ENCODE assay signal across 16 cellular contexts in genomic region chr20:62148908-62149314, GRCh38. TPM values are rescaled to one million over a fixed set of nuclear protein-coding genes. Genes with fewer than 3 reads are reported as not detected.
DNase-seq lines count a peak whose midpoint lies in the region; ATAC-seq and TF ChIP-seq lines count a peak whose summit lies in the region.
"Had no signal": no experiment of that assay in that cellular context is flagged by ENCODE, and none has a peak within 500 bp of the region (broad histone marks: within the 10 kb centered on the region; RNA-seq: fewer than 3 reads in every experiment).

No MANE protein-coding gene starts in this region.

- no peak for TF ChIP-seq RAD21 in neural cell (conservative IDR thresholded peaks at IDR 0.05)

- intact Hi-C loops in vagina (cut with DNase I) = loop anchor here (10.0 kb wide), 1 partner anchor 236 kb away; the partner anchor contains the start of gene RPS21

- H3K9me3 ChIP-seq in HUES64 (ENCODE audit: insufficient read depth, low read depth, low read length) (no peaks in the 10 kb centered on the region), endodermal cell (ENCODE audit: control insufficient read depth, low read length) (peaks cover 7% of the 10 kb centered on the region), neural cell (ENCODE audit: low read length) (no peaks in the 10 kb centered on the region), vagina (no peaks in the 10 kb centered on the region)

- H3K4me1 ChIP-seq in HUES64 (ENCODE audit: insufficient read depth, low read length) (peaks cover 12% of the 10 kb centered on the region), endodermal cell (ENCODE audit: control insufficient read depth, insufficient read depth, low read length) (peaks cover 8% of the 10 kb centered on the region), vagina (peaks cover 63% of the 10 kb centered on the region)

- TF ChIP-seq CTCF in endodermal cell (conservative IDR thresholded peaks at IDR 0.05) (no peak), neural cell (IDR thresholded peaks at IDR 0.05; ENCODE audit: poor library complexity, severe bottlenecking) (no peak), vagina (IDR thresholded peaks at IDR 0.05) (no peak)

- DNase-seq in ELF-1 (ENCODE audit: low read depth, low spot score) = peak; percentile 33
- DNase-seq in endodermal cell = peak; percentile 56
- DNase-seq in DMS153 treated with DMSO at 0.1 percent for 48 hours (lab: John Stamatoyannopoulos, UW; ENCODE audit: unreplicated experiment) = no peak
- no peak for DNase-seq in vagina (ENCODE audit: extremely low spot score in 2 of 2)
- DNase-seq: activated CD4-positive, CD25-positive, alpha-beta regulatory T cell; activated CD8-positive, alpha-beta T cell treated with anti-CD3 and anti-CD28 coated beads for 36 hours; activated gamma-delta T cell; cortex of kidney; HFFc6; NCI-H510A had no signal

- H3K27ac ChIP-seq in HUES64 (ENCODE audit: low read depth, low read length) (no peak overlapping the region; the same call in 1 of the 2 replicates), endodermal cell (ENCODE audit: low read depth, low read length) (peak overlapping the region; percentile 2), neural cell (ENCODE audit: low read length) (peak overlapping the region; percentile 64), vagina (no peak overlapping the region)
- H3K27ac ChIP-seq: C4-2B had no signal

- H3K4me1 Mint-ChIP-seq in endodermal cell = peaks cover 15% of the 10 kb centered on the region

- H3K27me3 ChIP-seq in HUES64 (ENCODE audit: insufficient read depth, low read length) (no peaks in the 10 kb centered on the region), endodermal cell (ENCODE audit: control insufficient read depth, insufficient read depth, low read length, poor library complexity, severe bottlenecking) (no peaks in the 10 kb centered on the region), neural cell (ENCODE audit: insufficient read depth, low read depth, low read length) (no peaks in the 10 kb centered on the region), vagina (no peaks in the 10 kb centered on the region)

- H2AFZ ChIP-seq in neural cell (ENCODE audit: low read depth, low read length) = no peak overlapping the region

- no peak overlapping the region for H3K4me3 ChIP-seq in HUES64 (ENCODE audit: low read length)
- no peak overlapping the region for H3K4me3 ChIP-seq in endodermal cell (ENCODE audit: low read length)
- H3K4me3 ChIP-seq in neural cell (ENCODE audit: low read length) = peak overlapping the region; percentile 44
- no peak overlapping the region for H3K4me3 ChIP-seq in vagina

- no peak overlapping the region for H3K4me2 ChIP-seq in neural cell (ENCODE audit: low read length)

- H3F3A ChIP-seq in neural cell (ENCODE audit: insufficient read depth, low read length, poor library complexity, severe bottlenecking) = no peaks in the 10 kb centered on the region

- H3K9ac ChIP-seq in HUES64 (ENCODE audit: low read depth, low read length) (peak overlapping the region; percentile 7; the same call in 1 of the 2 replicates), endodermal cell (ENCODE audit: extremely low read depth, low read length, poor library complexity, severe bottlenecking) (no peak overlapping the region), neural cell (ENCODE audit: low read length) (no peak overlapping the region)

- no peaks in the 10 kb centered on the region for H3K27me3 Mint-ChIP-seq in endodermal cell (ENCODE audit: insufficient read depth)
- H3K27me3 Mint-ChIP-seq: activated CD8-positive, alpha-beta T cell treated with anti-CD3 and anti-CD28 coated beads for 36 hours had no signal

- peaks cover 72% of the 10 kb centered on the region for H3K79me2 ChIP-seq in neural cell (replicated peaks; ENCODE audit: insufficient read depth, low read length)

- no peak overlapping the region for H3K4me3 Mint-ChIP-seq in endodermal cell
- H3K4me3 Mint-ChIP-seq: activated CD8-positive, alpha-beta T cell treated with anti-CD3 and anti-CD28 coated beads for 36 hours; HFFc6 had no signal

- no peak for TF ChIP-seq EP300 in neural cell (conservative IDR thresholded peaks at IDR 0.05; ENCODE audit: poor library complexity, severe bottlenecking)

- H3K36me3 Mint-ChIP-seq in endodermal cell (ENCODE audit: low read depth) = peaks cover 40% of the 10 kb centered on the region

- H4K20me1 ChIP-seq in neural cell (ENCODE audit: insufficient read depth) = peaks cover 53% of the 10 kb centered on the region

- 91% methylated on average over 18 of the region's 20 CpGs for WGBS in HUES64
- WGBS in endodermal cell (ENCODE audit: insufficient coverage in 1 of 2, insufficient read length in 1 of 2), 2 experiments = 94 to 97% methylated on average over 13 to 19 of the region's 20 CpGs

- H3K27ac Mint-ChIP-seq in endodermal cell = no peak overlapping the region
- H3K27ac Mint-ChIP-seq: activated CD8-positive, alpha-beta T cell treated with anti-CD3 and anti-CD28 coated beads for 36 hours; HFFc6 had no signal

- no peak for TF ChIP-seq POLR2A in vagina (IDR thresholded peaks at IDR 0.05)

- no peaks in the 10 kb centered on the region for H3K9me2 ChIP-seq in neural cell (ENCODE audit: insufficient read depth, low read length)

- ATAC-seq in HG02623 (IDR thresholded peaks at IDR 0.05; ENCODE audit: unreplicated experiment) = no peak
- ATAC-seq in GM18520 (IDR thresholded peaks at IDR 0.05; ENCODE audit: unreplicated experiment) = no peak
- ATAC-seq: activated CD8-positive, alpha-beta T cell treated with anti-CD3 and anti-CD28 coated beads for 36 hours had no signal

- peaks cover 16% of the 10 kb centered on the region for H3K36me3 ChIP-seq in HUES64 (ENCODE audit: insufficient read depth, low read length)
- peaks cover 34% of the 10 kb centered on the region for H3K36me3 ChIP-seq in endodermal cell (ENCODE audit: control insufficient read depth, insufficient read depth, low read length)
- no peaks in the 10 kb centered on the region for H3K36me3 ChIP-seq in neural cell (ENCODE audit: insufficient read depth, low read length)
- H3K36me3 ChIP-seq in vagina = no peaks in the 10 kb centered on the region

- H3K9me3 Mint-ChIP-seq in endodermal cell = peaks cover 9% of the 10 kb centered on the region
- H3K9me3 Mint-ChIP-seq: activated CD8-positive, alpha-beta T cell treated with anti-CD3 and anti-CD28 coated beads for 36 hours; nephron had no signal

TF ChIP-seq in neural cell, 6 proteins besides CTCF, POLR2A, EP300 and RAD21:
- TF ChIP-seq TAF1 (IDR thresholded peaks at IDR 0.05; ENCODE audit: low read depth) = no peak
- no peak for TF ChIP-seq SMC3 (conservative IDR thresholded peaks at IDR 0.05; ENCODE audit: poor library complexity)
- TF ChIP-seq POLR2AphosphoS5 (IDR thresholded peaks at IDR 0.05) = no peak
- no peak for TF ChIP-seq REST (IDR thresholded peaks at IDR 0.05; ENCODE audit: borderline replicate concordance)
- no peak for TF ChIP-seq MXI1 (conservative IDR thresholded peaks at IDR 0.05; ENCODE audit: poor library complexity, severe bottlenecking)
- no peak for TF ChIP-seq EZH2 (IDR thresholded peaks at IDR 0.05; ENCODE audit: borderline replicate concordance, insufficient read depth, low read length, poor library complexity, severe bottlenecking)

RNA-seq across cellular contexts. Expression of gene SS18L1, which starts 5.3 kb away (rescaled TPM):
- polyA plus RNA-seq in HUES64 (2013, experiment 1 of 2) = 11.1 TPM
- 12.2 TPM for polyA plus RNA-seq in HUES64 (2013, experiment 2 of 2)
- total RNA-seq in endodermal cell (10 to 100 TPM; 23.2 to 28.8 TPM), vagina (25.3 TPM)
- 26.8 TPM for polyA plus RNA-seq in endodermal cell (2013, experiment 1 of 2)
- 25.7 TPM for polyA plus RNA-seq in endodermal cell (2013, experiment 2 of 2)
- 117 and 132 TPM in 2 replicates for polyA plus RNA-seq in neural cell
- 119 and 121 TPM in 2 replicates for polyA minus RNA-seq in neural cell

RNA-seq across cellular contexts. Expression of gene PSMA7, which starts 5.7 kb away (rescaled TPM):
- polyA plus RNA-seq in HUES64 (2013, experiment 1 of 2) = 304 TPM
- polyA plus RNA-seq in HUES64 (2013, experiment 2 of 2) = 282 TPM
- 100 to 1,000 TPM; 279 to 280 TPM for total RNA-seq in endodermal cell
- polyA plus RNA-seq in endodermal cell (2013, experiment 1 of 2) = 253 TPM
- polyA plus RNA-seq in endodermal cell (2013, experiment 2 of 2) = 256 TPM
- polyA plus RNA-seq in neural cell = 871 and 874 TPM in 2 replicates
- polyA minus RNA-seq in neural cell = 181 and 185 TPM in 2 replicates
- total RNA-seq in vagina = 319 TPM

RNA-seq across cellular contexts. Expression of gene LSM14B, which starts 26.6 kb away (rescaled TPM):
- 46.6 TPM for polyA plus RNA-seq in HUES64 (2013, experiment 1 of 2)
- 47.5 TPM for polyA plus RNA-seq in HUES64 (2013, experiment 2 of 2)
- total RNA-seq in endodermal cell = 10 to 100 TPM; 89.1 to 91.1 TPM
- 74.6 TPM for polyA plus RNA-seq in endodermal cell (2013, experiment 1 of 2)
- 61.5 TPM for polyA plus RNA-seq in endodermal cell (2013, experiment 2 of 2)
- polyA plus RNA-seq in neural cell = 207 and 213 TPM in 2 replicates
- polyA minus RNA-seq in neural cell = 130 and 131 TPM in 2 replicates
- total RNA-seq in vagina = 23.6 TPM

RNA-seq across cellular contexts. Expression of gene MTG2, which starts 33.9 kb away (rescaled TPM):
- 17.8 TPM for polyA plus RNA-seq in HUES64 (2013, experiment 1 of 2)
- 16.5 TPM for polyA plus RNA-seq in HUES64 (2013, experiment 2 of 2)
- total RNA-seq in endodermal cell = 10 to 100 TPM; 28.2 to 29.6 TPM
- polyA plus RNA-seq in endodermal cell (2013, experiment 1 of 2) = 23.8 TPM
- polyA plus RNA-seq in endodermal cell (2013, experiment 2 of 2) = 21.6 TPM
- 22.4 and 36.1 TPM in 2 replicates for polyA plus RNA-seq in neural cell
- 21.3 and 23.1 TPM in 2 replicates for polyA minus RNA-seq in neural cell
- 13.3 TPM for total RNA-seq in vagina

Comparison
In these comparisons a context has a peak if more than half of its experiments do, and no peak if none do; other contexts are left out.
1. DNase-seq: peak in ELF-1 (single experiment) and endodermal cell (single experiment); none in DMS153 treated with DMSO at 0.1 percent for 48 hours (single experiment) and vagina (0 of 2).
2. H3K27ac ChIP-seq: peak in endodermal cell (single experiment) and neural cell (single experiment); none in HUES64 (single experiment) and vagina (single experiment).